ENCODE assay signal across 1 cellular context in genomic region chr2:31011565-31011964, GRCh38.
A peak's percentile ranks its signal among the peaks of the same experiment; 100 is the strongest.
TF ChIP-seq lines count a peak whose summit lies in the region.

No MANE protein-coding gene starts in this region.

TF ChIP-seq in HEK293, 187 proteins besides CTCF, POLR2A, EP300 and RAD21 (continued from another document):
- TF ChIP-seq ZBTB11 (tag by site-specific recombination; conservative IDR thresholded peaks at IDR 0.05; ENCODE audit: low read depth) (no peak), REST (tag by site-specific recombination; IDR thresholded peaks at IDR 0.05) (no peak), ZNF501 (tag by site-specific recombination; IDR thresholded peaks at IDR 0.05) (no peak), ZNF792 (tag by site-specific recombination; IDR thresholded peaks at IDR 0.05) (no peak), ZNF146 (tag by site-specific recombination; IDR thresholded peaks at IDR 0.05) (no peak), KLF1 (tag by site-specific recombination; IDR thresholded peaks at IDR 0.05) (no peak), GFI1B (tag by site-specific recombination; IDR thresholded peaks at IDR 0.05) (no peak), ZNF26 (tag by site-specific recombination; IDR thresholded peaks at IDR 0.05) (no peak), INSM2 (tag by site-specific recombination; IDR thresholded peaks at IDR 0.05) (no peak), ZNF488 (tag by site-specific recombination; IDR thresholded peaks at IDR 0.05) (no peak), AEBP2 (tag by site-specific recombination; IDR thresholded peaks at IDR 0.05; ENCODE audit: borderline replicate concordance) (no peak), GLIS1 (tag by site-specific recombination; IDR thresholded peaks at IDR 0.05) (peak; percentile 85), ZNF76 (tag by site-specific recombination; IDR thresholded peaks at IDR 0.05; ENCODE audit: borderline replicate concordance, low read depth) (no peak)
